Comparison of ENCODE assay signal across 23 cellular contexts in genomic region chr3:130733236-130733884, GRCh38.
"Had no signal": no experiment of that assay in that cellular context is flagged by ENCODE, and none has a peak within 500 bp of the region (broad histone marks: within the 10 kb centered on the region; RNA-seq: fewer than 3 reads in every experiment).

No MANE protein-coding gene starts in this region.

- ATAC-seq: activated CD8-positive, alpha-beta memory T cell treated with anti-CD3 and anti-CD28 coated beads, Interleukin-2, amount 10 ng/mL, durations not matched to agents 7 days and 5 days; natural killer cell; WTC11 had no signal

- FAIRE-seq: endothelial cell of umbilical vein, TTC549 had no signal

- H3K9me3 ChIP-seq: breast epithelium, esophagus squamous epithelium, ovary, tibial artery had no signal

- H3K4me1 ChIP-seq: breast epithelium, tibial artery had no signal

- H3K27ac ChIP-seq: breast epithelium, esophagus squamous epithelium, ovary, SK-N-MC, tibial artery had no signal

- DNase-seq: activated CD4-positive, alpha-beta memory T cell treated with anti-CD3 and anti-CD28 coated beads for 36 hours; activated CD4-positive, alpha-beta T cell treated with anti-CD3 and anti-CD28 coated beads for 4 hours; activated CD8-positive, alpha-beta memory T cell treated with anti-CD3 and anti-CD28 coated beads, Interleukin-2, amount 10 ng/mL, durations not matched to agents 7 days and 5 days; activated naive CD4-positive, alpha-beta T cell treated with Interleukin-2 at 50 U/mL for 16 hours; aorta; dermis blood vessel endothelial cell; effector memory CD4-positive, alpha-beta T cell; esophagus squamous epithelium; head of caudate nucleus; natural killer cell; ovary; stimulated activated CD4-positive, alpha-beta T cell treated with anti-CD3 and anti-CD28 coated beads, Interleukin-12 subunit alpha, Interleukin-12 subunit beta, amount 100 ng/mL, for 4 hours; stimulated activated CD4-positive, alpha-beta T cell treated with anti-CD3 and anti-CD28 coated beads, Interleukin-1b, Interleukin-23, amount 100 ng/mL, for 48 hours; stimulated activated CD8-positive, alpha-beta memory T cell treated with anti-CD3 and anti-CD28 coated beads, Interleukin-4, amount 100 ng/mL, for 48 hours; stimulated activated naive CD4-positive, alpha-beta T cell; substantia nigra; tibial artery had no signal

- H3K36me3 ChIP-seq: breast epithelium, ovary had no signal

- H3K27me3 ChIP-seq: breast epithelium, esophagus squamous epithelium, ovary, tibial artery had no signal

- H3K4me3 ChIP-seq: breast epithelium, esophagus squamous epithelium, lung, ovary, SK-N-MC, tibial artery had no signal
